In genomic region chr21:27928534-27929093, GRCh38 we compare ENCODE assay signal across 8 cellular contexts.
DNase-seq lines count a peak whose midpoint lies in the region; ATAC-seq and TF ChIP-seq lines count a peak whose summit lies in the region.
"Not testable (repeated sequence)": the region's sequence is repeated elsewhere in the genome, so short reads cannot be mapped to it uniquely, and the experiment has no call there.

No MANE protein-coding gene starts in this region.

- H3K4me3 ChIP-seq in MG63; RWPE2 (ENCODE audit: severe bottlenecking); astrocyte of the cerebellum (ENCODE audit: low read depth, low read length); fibroblast of lung (replicated peaks in 1 of 4; ENCODE audit: control extremely low read depth in 1 of 4, insufficient read depth in 1 of 4, low read depth in 3 of 4, low read length in 4 of 4); right cardiac atrium (ENCODE audit: low read length): not testable (repeated sequence)

- not testable (repeated sequence) for H3K4me1 ChIP-seq in RWPE2 (ENCODE audit: insufficient read depth, poor library complexity, severe bottlenecking); fibroblast of lung (ENCODE audit: control insufficient read depth, extremely low read depth, insufficient read depth, low read length); right cardiac atrium (ENCODE audit: control insufficient read depth, insufficient read depth, low read length)

- intact Hi-C loops in right cardiac atrium (cut with DNase I); sciatic nerve (cut with DNase I): not testable (repeated sequence)

- TF ChIP-seq CTCF in RWPE2 (IDR thresholded peaks at IDR 0.05; ENCODE audit: poor library complexity, severe bottlenecking); astrocyte of the cerebellum (IDR thresholded peaks at IDR 0.05; ENCODE audit: low read depth, low read length, missing control alignments); fibroblast of lung (conservative IDR thresholded peaks at IDR 0.05 in 1 of 2, IDR thresholded peaks at IDR 0.05 in 1 of 2; ENCODE audit: low read depth in 1 of 2, low read length in 2 of 2): not testable (repeated sequence)

- peak; percentile 99 for ATAC-seq in RWPE2 (ENCODE audit: low read depth)
- ATAC-seq in right cardiac atrium: peak; percentile 46 to 56
- peak; percentile 46 for ATAC-seq in sciatic nerve

- H3K36me3 ChIP-seq in MG63; RWPE2 (ENCODE audit: low read depth); fibroblast of lung (ENCODE audit: control insufficient read depth, insufficient read depth, low read length): not testable (repeated sequence)

- not testable (repeated sequence) for H3K79me2 ChIP-seq in fibroblast of lung (ENCODE audit: control insufficient read depth, insufficient read depth, low read length)

- not testable (repeated sequence) for H2AFZ ChIP-seq in fibroblast of lung (ENCODE audit: low read length)

- not testable (repeated sequence) for H3K9me3 ChIP-seq in MG63; RWPE2 (ENCODE audit: severe bottlenecking); fibroblast of lung (ENCODE audit: control insufficient read depth, insufficient read depth, low read depth, low read length); right cardiac atrium (ENCODE audit: control insufficient read depth, low read length)

- not testable (repeated sequence) for H4K20me1 ChIP-seq in fibroblast of lung (ENCODE audit: control insufficient read depth, extremely low read depth, insufficient read depth, low read length)

- H3K4me2 ChIP-seq in fibroblast of lung (ENCODE audit: extremely low read depth, insufficient read depth, low read length): not testable (repeated sequence)

- H3K27ac ChIP-seq in RWPE2 (ENCODE audit: poor library complexity, severe bottlenecking); fibroblast of lung (ENCODE audit: insufficient read depth, low read length); right cardiac atrium (ENCODE audit: low read length): not testable (repeated sequence)

- not testable (repeated sequence) for H3K9ac ChIP-seq in fibroblast of lung (ENCODE audit: insufficient read depth, low read length)

- H3K27me3 ChIP-seq in MG63; RWPE2 (ENCODE audit: insufficient read depth, poor library complexity, severe bottlenecking); fibroblast of lung (ENCODE audit: control insufficient read depth, insufficient read depth, low read length); right cardiac atrium (ENCODE audit: control insufficient read depth, insufficient read depth): not testable (repeated sequence)

- DNase-seq in AG08396 (ENCODE audit: low spot score) (peak; percentile 38), GM04504 (ENCODE audit: low read depth) (peak; percentile 65), MG63 (peak; percentile 16), astrocyte of the cerebellum (ENCODE audit: low read depth) (peak; percentile 88), fibroblast of lung (ENCODE audit: low read depth in 2 of 2) (peak; percentile 84 to 89)
- DNase-seq in RWPE2 (ENCODE audit: low spot score); right cardiac atrium; sciatic nerve (ENCODE audit: low spot score): not testable (repeated sequence)

- 54% methylated on average over 3 of the region's 3 CpGs for WGBS in right cardiac atrium

- in situ Hi-C loops in astrocyte of the cerebellum (cut with HindIII; ENCODE audit: low sequenced_read_pairs): not testable (repeated sequence)

Comparison
In these comparisons a context has a peak if more than half of its experiments do, and no peak if none do; other contexts are left out.
1. ATAC-seq: peak in every context shown above with its lines; median percentile 99 in RWPE2; 51 in right cardiac atrium; 46 in sciatic nerve.